Comparison of ENCODE assay signal across 2 cellular contexts in the genomic region with DNA sequence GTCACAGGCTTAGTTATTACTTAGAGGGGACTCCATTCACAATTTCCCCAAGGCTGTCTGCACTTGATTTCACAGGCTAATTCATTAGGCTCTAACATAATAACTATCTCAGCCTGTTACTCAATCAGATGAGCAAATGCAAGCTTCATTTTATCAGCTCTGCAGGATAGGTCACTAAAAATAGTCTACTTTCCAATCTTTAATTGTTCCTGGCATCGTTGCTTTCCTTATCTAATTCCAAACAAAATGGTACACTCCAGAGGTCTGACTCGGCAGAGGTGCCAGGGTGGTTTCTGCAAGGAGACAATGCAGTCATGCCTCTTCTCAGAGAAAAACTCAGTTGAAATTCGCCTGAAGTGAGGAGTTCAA.
TF ChIP-seq lines count a peak whose summit lies in the region.

No MANE protein-coding gene starts in this region.

TF ChIP-seq in IMR-90, 13 proteins besides CTCF, POLR2A, EP300 and RAD21 (continued from another document):
- TF ChIP-seq, protein P1, sequence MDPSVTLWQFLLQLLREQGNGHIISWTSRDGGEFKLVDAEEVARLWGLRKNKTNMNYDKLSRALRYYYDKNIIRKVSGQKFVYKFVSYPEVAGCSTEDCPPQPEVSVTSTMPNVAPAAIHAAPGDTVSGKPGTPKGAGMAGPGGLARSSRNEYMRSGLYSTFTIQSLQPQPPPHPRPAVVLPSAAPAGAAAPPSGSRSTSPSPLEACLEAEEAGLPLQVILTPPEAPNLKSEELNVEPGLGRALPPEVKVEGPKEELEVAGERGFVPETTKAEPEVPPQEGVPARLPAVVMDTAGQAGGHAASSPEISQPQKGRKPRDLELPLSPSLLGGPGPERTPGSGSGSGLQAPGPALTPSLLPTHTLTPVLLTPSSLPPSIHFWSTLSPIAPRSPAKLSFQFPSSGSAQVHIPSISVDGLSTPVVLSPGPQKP (IDR thresholded peaks at IDR 0.05; ENCODE audit: borderline replicate concordance, low read depth, low read length): no peak
TF ChIP-seq in IMR-90: peak in this region for 1.

TF ChIP-seq in liver, 16 proteins besides CTCF, POLR2A, EP300 and RAD21:
- TF ChIP-seq, protein P2, sequence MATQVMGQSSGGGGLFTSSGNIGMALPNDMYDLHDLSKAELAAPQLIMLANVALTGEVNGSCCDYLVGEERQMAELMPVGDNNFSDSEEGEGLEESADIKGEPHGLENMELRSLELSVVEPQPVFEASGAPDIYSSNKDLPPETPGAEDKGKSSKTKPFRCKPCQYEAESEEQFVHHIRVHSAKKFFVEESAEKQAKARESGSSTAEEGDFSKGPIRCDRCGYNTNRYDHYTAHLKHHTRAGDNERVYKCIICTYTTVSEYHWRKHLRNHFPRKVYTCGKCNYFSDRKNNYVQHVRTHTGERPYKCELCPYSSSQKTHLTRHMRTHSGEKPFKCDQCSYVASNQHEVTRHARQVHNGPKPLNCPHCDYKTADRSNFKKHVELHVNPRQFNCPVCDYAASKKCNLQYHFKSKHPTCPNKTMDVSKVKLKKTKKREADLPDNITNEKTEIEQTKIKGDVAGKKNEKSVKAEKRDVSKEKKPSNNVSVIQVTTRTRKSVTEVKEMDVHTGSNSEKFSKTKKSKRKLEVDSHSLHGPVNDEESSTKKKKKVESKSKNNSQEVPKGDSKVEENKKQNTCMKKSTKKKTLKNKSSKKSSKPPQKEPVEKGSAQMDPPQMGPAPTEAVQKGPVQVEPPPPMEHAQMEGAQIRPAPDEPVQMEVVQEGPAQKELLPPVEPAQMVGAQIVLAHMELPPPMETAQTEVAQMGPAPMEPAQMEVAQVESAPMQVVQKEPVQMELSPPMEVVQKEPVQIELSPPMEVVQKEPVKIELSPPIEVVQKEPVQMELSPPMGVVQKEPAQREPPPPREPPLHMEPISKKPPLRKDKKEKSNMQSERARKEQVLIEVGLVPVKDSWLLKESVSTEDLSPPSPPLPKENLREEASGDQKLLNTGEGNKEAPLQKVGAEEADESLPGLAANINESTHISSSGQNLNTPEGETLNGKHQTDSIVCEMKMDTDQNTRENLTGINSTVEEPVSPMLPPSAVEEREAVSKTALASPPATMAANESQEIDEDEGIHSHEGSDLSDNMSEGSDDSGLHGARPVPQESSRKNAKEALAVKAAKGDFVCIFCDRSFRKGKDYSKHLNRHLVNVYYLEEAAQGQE (IDR thresholded peaks at IDR 0.05): peak; percentile 16
- TF ChIP-seq FOXA1 (IDR thresholded peaks at IDR 0.05): no peak
- peak in 1 of 2 donors; percentile 58 for TF ChIP-seq EGR1 (IDR thresholded peaks at IDR 0.05; ENCODE audit: low read depth in 2 of 2)
- TF ChIP-seq FOXA2 (IDR thresholded peaks at IDR 0.05): no peak
- TF ChIP-seq SP1 (IDR thresholded peaks at IDR 0.05): peak; percentile 86
- no peak for TF ChIP-seq NR2F2 (IDR thresholded peaks at IDR 0.05)
- TF ChIP-seq JUND (IDR thresholded peaks at IDR 0.05): peak; percentile 49 to 55
- TF ChIP-seq, protein P3, sequence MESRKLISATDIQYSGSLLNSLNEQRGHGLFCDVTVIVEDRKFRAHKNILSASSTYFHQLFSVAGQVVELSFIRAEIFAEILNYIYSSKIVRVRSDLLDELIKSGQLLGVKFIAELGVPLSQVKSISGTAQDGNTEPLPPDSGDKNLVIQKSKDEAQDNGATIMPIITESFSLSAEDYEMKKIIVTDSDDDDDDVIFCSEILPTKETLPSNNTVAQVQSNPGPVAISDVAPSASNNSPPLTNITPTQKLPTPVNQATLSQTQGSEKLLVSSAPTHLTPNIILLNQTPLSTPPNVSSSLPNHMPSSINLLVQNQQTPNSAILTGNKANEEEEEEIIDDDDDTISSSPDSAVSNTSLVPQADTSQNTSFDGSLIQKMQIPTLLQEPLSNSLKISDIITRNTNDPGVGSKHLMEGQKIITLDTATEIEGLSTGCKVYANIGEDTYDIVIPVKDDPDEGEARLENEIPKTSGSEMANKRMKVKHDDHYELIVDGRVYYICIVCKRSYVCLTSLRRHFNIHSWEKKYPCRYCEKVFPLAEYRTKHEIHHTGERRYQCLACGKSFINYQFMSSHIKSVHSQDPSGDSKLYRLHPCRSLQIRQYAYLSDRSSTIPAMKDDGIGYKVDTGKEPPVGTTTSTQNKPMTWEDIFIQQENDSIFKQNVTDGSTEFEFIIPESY (IDR thresholded peaks at IDR 0.05): peak; percentile 60
- TF ChIP-seq, protein P4, sequence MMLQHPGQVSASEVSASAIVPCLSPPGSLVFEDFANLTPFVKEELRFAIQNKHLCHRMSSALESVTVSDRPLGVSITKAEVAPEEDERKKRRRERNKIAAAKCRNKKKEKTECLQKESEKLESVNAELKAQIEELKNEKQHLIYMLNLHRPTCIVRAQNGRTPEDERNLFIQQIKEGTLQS (IDR thresholded peaks at IDR 0.05): peak; percentile 48
- TF ChIP-seq RXRA (IDR thresholded peaks at IDR 0.05): peak; percentile 49 to 63
- TF ChIP-seq, protein P5, sequence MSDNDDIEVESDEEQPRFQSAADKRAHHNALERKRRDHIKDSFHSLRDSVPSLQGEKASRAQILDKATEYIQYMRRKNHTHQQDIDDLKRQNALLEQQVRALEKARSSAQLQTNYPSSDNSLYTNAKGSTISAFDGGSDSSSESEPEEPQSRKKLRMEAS (IDR thresholded peaks at IDR 0.05): no peak
- peak; percentile 38 for TF ChIP-seq HNF4G (IDR thresholded peaks at IDR 0.05)
- no peak for TF ChIP-seq TAF1 (conservative IDR thresholded peaks at IDR 0.05)
- no peak for TF ChIP-seq GABPA (IDR thresholded peaks at IDR 0.05 in 1 of 2, conservative IDR thresholded peaks at IDR 0.05 in 1 of 2)
- peak; percentile 94 for TF ChIP-seq YY1 (IDR thresholded peaks at IDR 0.05)
- TF ChIP-seq HNF4A (conservative IDR thresholded peaks at IDR 0.05): peak; percentile 63 to 83
TF ChIP-seq in liver: peak in this region for 10.
